Comparison of ENCODE assay signal across 24 cellular contexts in genomic region chr17:61797283-61797682, GRCh38.
DNase-seq lines count a peak whose midpoint lies in the region; ATAC-seq, FAIRE-seq and TF ChIP-seq lines count a peak whose summit lies in the region.
"Had no signal": no experiment of that assay in that cellular context is flagged by ENCODE, and none has a peak within 500 bp of the region (broad histone marks: within the 10 kb centered on the region; RNA-seq: fewer than 3 reads in every experiment).

No MANE protein-coding gene starts in this region.

- H3K27ac ChIP-seq in GM12878 (ENCODE audit: control insufficient read depth, insufficient read depth) (no peak overlapping the region), psoas muscle (no peak overlapping the region)
- H3K27ac ChIP-seq: 22Rv1, BLaER1 had no signal

- H2AFZ ChIP-seq in GM12878 (ENCODE audit: control insufficient read depth, low read depth, low read length): no peak overlapping the region

- H3K9me3 Mint-ChIP-seq in stimulated activated naive CD8-positive, alpha-beta T cell treated with anti-CD3 and anti-CD28 coated beads, Interleukin-15, Interleukin-2, amounts not matched to agents 100 ng/mL and 50 ng/mL, for 24 hours: no peaks in the 10 kb centered on the region
- H3K9me3 Mint-ChIP-seq: CD8-positive, alpha-beta memory T cell had no signal

- TF ChIP-seq CTCF in GM12878 (IDR thresholded peaks at IDR 0.05 in 2 of 3, conservative IDR thresholded peaks at IDR 0.05 in 1 of 3; ENCODE audit: control insufficient read depth in 2 of 3, extremely low read depth in 1 of 3, insufficient read depth in 1 of 3, low read depth in 3 of 3, low read length in 3 of 3) (no peak), psoas muscle (IDR thresholded peaks at IDR 0.05) (no peak)

- peak overlapping the region; percentile 43 for H3K27ac Mint-ChIP-seq in stimulated activated naive CD8-positive, alpha-beta T cell treated with anti-CD3 and anti-CD28 coated beads, Interleukin-15, Interleukin-2, amounts not matched to agents 100 ng/mL and 50 ng/mL, for 24 hours
- H3K27ac Mint-ChIP-seq: CD14-positive monocyte; CD4-positive, alpha-beta memory T cell; CD4-positive, CD25-positive, alpha-beta regulatory T cell; CD8-positive, alpha-beta memory T cell had no signal

- intact Hi-C loops in GM12878 (cut with micrococcal nuclease; ENCODE audit: unreplicated experiment): no loop called here
- intact Hi-C loops in psoas muscle (cut with DNase I): no loop called here

- H3K79me2 ChIP-seq in GM12878 (ENCODE audit: control insufficient read depth, insufficient read depth, low read length): no peaks in the 10 kb centered on the region

- RAD21 ChIA-PET in GM12878 (lab: Charles Lee; ENCODE audit: unreplicated experiment): interaction anchor here (0.9 kb wide), 1 partner anchor 8 kb away, joined by 3 read pairs; no protein-coding TSS in a partner anchor

- H3K9ac ChIP-seq in GM12878 (ENCODE audit: control insufficient read depth, insufficient read depth, low read length): no peak overlapping the region
- H3K9ac ChIP-seq: BLaER1 had no signal

- no peak overlapping the region for H3K4me2 ChIP-seq in GM12878 (ENCODE audit: control insufficient read depth, insufficient read depth)
- H3K4me2 ChIP-seq: BLaER1 had no signal

- no peaks in the 10 kb centered on the region for H3K9me3 ChIP-seq in GM12878 (replicated peaks; ENCODE audit: control insufficient read depth, insufficient read depth, low read length)
- H3K9me3 ChIP-seq in psoas muscle: no peaks in the 10 kb centered on the region
- H3K9me3 ChIP-seq: BE2C, BLaER1 had no signal

- no peaks in the 10 kb centered on the region for H3K27me3 Mint-ChIP-seq in stimulated activated naive CD8-positive, alpha-beta T cell treated with anti-CD3 and anti-CD28 coated beads, Interleukin-15, Interleukin-2, amounts not matched to agents 100 ng/mL and 50 ng/mL, for 24 hours
- H3K27me3 Mint-ChIP-seq: CD4-positive, alpha-beta memory T cell; CD4-positive, CD25-positive, alpha-beta regulatory T cell; CD8-positive, alpha-beta memory T cell had no signal

- no peak for TF ChIP-seq RAD21 in GM12878 (IDR thresholded peaks at IDR 0.05; ENCODE audit: insufficient read depth, low read depth, low read length)

- peaks cover 8% of the 10 kb centered on the region; the same call in 1 of the 2 replicates for H3K4me1 ChIP-seq in GM12878 (ENCODE audit: control insufficient read depth, insufficient read depth, low read length)
- no peaks in the 10 kb centered on the region for H3K4me1 ChIP-seq in psoas muscle
- H3K4me1 ChIP-seq: BE2C, BLaER1 had no signal

- TF ChIP-seq EP300 in GM12878 (IDR thresholded peaks at IDR 0.05; ENCODE audit: borderline replicate concordance in 1 of 2, control insufficient read depth in 1 of 2, low read depth in 2 of 2, low read length in 2 of 2): no peak

- H3K4me1 Mint-ChIP-seq in stimulated activated naive CD8-positive, alpha-beta T cell treated with anti-CD3 and anti-CD28 coated beads, Interleukin-15, Interleukin-2, amounts not matched to agents 100 ng/mL and 50 ng/mL, for 24 hours (ENCODE audit: low read depth): no peaks in the 10 kb centered on the region
- H3K4me1 Mint-ChIP-seq: CD4-positive, alpha-beta memory T cell; CD8-positive, alpha-beta memory T cell had no signal

- H4K20me1 ChIP-seq in GM12878 (ENCODE audit: control insufficient read depth, insufficient read depth): no peaks in the 10 kb centered on the region
- H4K20me1 ChIP-seq: BLaER1 had no signal

- in situ Hi-C loops in GM12878 (cut with MboI): no loop called here

- peaks cover 35% of the 10 kb centered on the region for H3K36me3 Mint-ChIP-seq in stimulated activated naive CD8-positive, alpha-beta T cell treated with anti-CD3 and anti-CD28 coated beads, Interleukin-15, Interleukin-2, amounts not matched to agents 100 ng/mL and 50 ng/mL, for 24 hours (ENCODE audit: low read depth)

- no peak overlapping the region for H3K4me3 Mint-ChIP-seq in stimulated activated naive CD8-positive, alpha-beta T cell treated with anti-CD3 and anti-CD28 coated beads, Interleukin-15, Interleukin-2, amounts not matched to agents 100 ng/mL and 50 ng/mL, for 24 hours
- H3K4me3 Mint-ChIP-seq: CD14-positive monocyte; CD4-positive, alpha-beta memory T cell; CD4-positive, CD25-positive, alpha-beta regulatory T cell; CD8-positive, alpha-beta memory T cell had no signal

- POLR2A ChIA-PET in GM12878 (lab: Charles Lee): no interaction called here

- no peak for DNase-seq in stimulated activated naive CD8-positive, alpha-beta T cell treated with anti-CD3 and anti-CD28 coated beads, Interleukin-15, Interleukin-2, amounts not matched to agents 100 U/mL and 50 U/mL, for 24 hours
- DNase-seq in GM12878 (ENCODE audit: low read depth, low spot score) (no peak), NCI-H128 (lab: John Stamatoyannopoulos, UW; ENCODE audit: unreplicated experiment) (no peak), psoas muscle (no peak)
- DNase-seq: ACHN; BE2C; C1 segment of cervical spinal cord; CD4-positive, alpha-beta memory T cell; CD4-positive, CD25-positive, alpha-beta regulatory T cell; CD8-positive, alpha-beta memory T cell; COR-L47; DMS 273 treated with DMSO at 0.1 percent for 48 hours; DMS153; DMS53; DMS79; DND-41; EL; GDM1 had no signal

- no peak for ATAC-seq in stimulated activated naive CD8-positive, alpha-beta T cell treated with anti-CD3 and anti-CD28 coated beads, Interleukin-15, Interleukin-2, amounts not matched to agents 100 U/mL and 50 U/mL, for 24 hours
- ATAC-seq in GM12878 (no peak), psoas muscle (no peak)

- SMC1A ChIA-PET in GM12878 (lab: Charles Lee; ENCODE audit: uncharacterized antibody, unreplicated experiment): interaction anchor here (0.5 to 1.4 kb wide), 2 partner anchors 15 to 24 kb away, joined by 3 to 6 read pairs; no protein-coding TSS in a partner anchor

- WGBS in GM12878 (ENCODE audit: insufficient coverage, insufficient replicate concordance, low lambda C conversion rate, missing lambda C conversion rate): 98% methylated on average over 2 of the region's 2 CpGs
- 95 to 98% (median 97%) methylated on average over 2 of the region's 2 CpGs for WGBS in psoas muscle, 3 donors

- TF ChIP-seq POLR2A in GM12878 (IDR thresholded peaks at IDR 0.05; ENCODE audit: low read depth, low read length): no peak

- H3K36me3 ChIP-seq in GM12878 (ENCODE audit: control insufficient read depth in 2 of 2, insufficient read depth in 2 of 2, low read length in 1 of 2) (no peaks in the 10 kb centered on the region; a peak in 1 of 4 replicates), psoas muscle (ENCODE audit: insufficient read depth in 1 of 2, low read depth in 1 of 2) (no peaks in the 10 kb centered on the region)

- H3K4me3 ChIP-seq in GM12878 (no peak overlapping the region), psoas muscle (no peak overlapping the region)
- H3K4me3 ChIP-seq: BLaER1 had no signal

- no peaks in the 10 kb centered on the region for H3K27me3 ChIP-seq in GM12878 (replicated peaks in 1 of 2; ENCODE audit: control insufficient read depth in 2 of 2, insufficient read depth in 2 of 2, low read length in 1 of 2)
- no peaks in the 10 kb centered on the region for H3K27me3 ChIP-seq in psoas muscle (ENCODE audit: insufficient read depth in 3 of 3, low read length in 2 of 3)
- H3K27me3 ChIP-seq: BE2C, BLaER1 had no signal

- no TSS peak for BruUV-seq in GM12878 (replicated peaks; lab: Mats Ljungman, UMichigan)

- no peak for FAIRE-seq in GM12878 (lab: Jason Lieb, UNC)
- FAIRE-seq: GM12891, GM19239 had no signal

- CTCF ChIA-PET in GM12878 (lab: Yijun Ruan, JAX): no interaction called here

TF ChIP-seq in GM12878, 131 proteins besides CTCF, POLR2A, EP300 and RAD21:
- TF ChIP-seq BRCA1 (IDR thresholded peaks at IDR 0.05; ENCODE audit: low read depth, low read length) (no peak), SMC3 (IDR thresholded peaks at IDR 0.05; ENCODE audit: borderline replicate concordance, low read length) (no peak), CEBPB (IDR thresholded peaks at IDR 0.05; ENCODE audit: borderline replicate concordance in 1 of 2, low read depth in 2 of 2, low read length in 2 of 2) (no peak), USF1 (IDR thresholded peaks at IDR 0.05; ENCODE audit: borderline replicate concordance, extremely low read length, insufficient read depth, low read depth, low read length) (no peak), CHD1 (IDR thresholded peaks at IDR 0.05; ENCODE audit: low read depth, low read length) (no peak), NFXL1 (IDR thresholded peaks at IDR 0.05; ENCODE audit: borderline replicate concordance) (peak; percentile 55), USF2 (IDR thresholded peaks at IDR 0.05; ENCODE audit: borderline replicate concordance, low read depth, low read length) (no peak)
